Comparison of ENCODE assay signal across 21 cellular contexts in genomic region chr19:54458648-54459281, GRCh38. TPM values are rescaled to one million over a fixed set of nuclear protein-coding genes. Genes with fewer than 3 reads are reported as not detected.
DNase-seq lines count a peak whose midpoint lies in the region; ATAC-seq and TF ChIP-seq lines count a peak whose summit lies in the region.
"Had no signal": no experiment of that assay in that cellular context is flagged by ENCODE, and none has a peak within 500 bp of the region (broad histone marks: within the 10 kb centered on the region; RNA-seq: fewer than 3 reads in every experiment).

No MANE protein-coding gene starts in this region.

- H3K4me3 Mint-ChIP-seq in Calu3 (ENCODE audit: low read depth, unreplicated experiment) (no peak overlapping the region), T-helper 17 cell (peak overlapping the region; percentile 69)
- H3K4me3 Mint-ChIP-seq in effector memory CD8-positive, alpha-beta T cell, result peak overlapping the region; percentile 22 to 42
- H3K4me3 Mint-ChIP-seq: activated T-cell treated with anti-CD3 and anti-CD28 coated beads, Interleukin-2, amount 50 U/mL, for 72 hours; B cell had no signal

- H3K9me3 ChIP-seq in T-helper 17 cell (ENCODE audit: control insufficient read depth, low read length, poor library complexity, severe bottlenecking), result no peaks in the 10 kb centered on the region
- H3K9me3 ChIP-seq: ascending aorta, esophagus squamous epithelium, neutrophil had no signal

- no peak for TF ChIP-seq CTCF in Calu3 (IDR thresholded peaks at IDR 0.05; ENCODE audit: unreplicated experiment)

- intact Hi-C loops in Calu3 (cut with micrococcal nuclease; ENCODE audit: unreplicated experiment), result no loop called here
- intact Hi-C loops in posterior vena cava (cut with DNase I), result loop anchor here in 1 of 2 donors (10.0 kb wide), 1 partner anchor 284 kb away; the partner anchor contains the start of gene TMC4

- CTCF ChIA-PET in Calu3 (lab: Charles Lee), result no interaction called here

- H3K27ac Mint-ChIP-seq in Calu3 (ENCODE audit: unreplicated experiment), result peak overlapping the region; percentile 1
- peak overlapping the region; percentile 85 for H3K27ac Mint-ChIP-seq in T-helper 17 cell
- H3K27ac Mint-ChIP-seq in effector memory CD8-positive, alpha-beta T cell, result peak overlapping the region; percentile 16 to 89
- H3K27ac Mint-ChIP-seq: activated T-cell treated with anti-CD3 and anti-CD28 coated beads, Interleukin-2, amount 50 U/mL, for 72 hours; B cell had no signal

- H3K27me3 Mint-ChIP-seq in Calu3 (ENCODE audit: unreplicated experiment) (no peaks in the 10 kb centered on the region), T-helper 17 cell (no peaks in the 10 kb centered on the region)
- H3K27me3 Mint-ChIP-seq in effector memory CD8-positive, alpha-beta T cell, result no peaks in the 10 kb centered on the region
- H3K27me3 Mint-ChIP-seq: B cell had no signal

- no peaks in the 10 kb centered on the region for H3K9me3 Mint-ChIP-seq in Calu3 (ENCODE audit: low read depth, unreplicated experiment)
- H3K9me3 Mint-ChIP-seq in effector memory CD8-positive, alpha-beta T cell, result no peaks in the 10 kb centered on the region
- H3K9me3 Mint-ChIP-seq: activated T-cell treated with anti-CD3 and anti-CD28 coated beads, Interleukin-2, amount 50 U/mL, for 72 hours had no signal

- H3K36me3 Mint-ChIP-seq in Calu3 (ENCODE audit: insufficient read depth, unreplicated experiment) (peaks cover 96% of the 10 kb centered on the region), T-helper 17 cell (ENCODE audit: low read depth) (peaks cover 10% of the 10 kb centered on the region)
- peaks cover 96% of the 10 kb centered on the region for H3K36me3 Mint-ChIP-seq in effector memory CD8-positive, alpha-beta T cell (ENCODE audit: insufficient read depth)

- ATAC-seq in T-helper 17 cell, result no peak
- no peak for ATAC-seq in effector memory CD8-positive, alpha-beta T cell (replicated peaks)
- ATAC-seq in GM21737 (IDR thresholded peaks at IDR 0.05; ENCODE audit: unreplicated experiment), result no peak
- ATAC-seq: activated T-cell treated with anti-CD3 and anti-CD28 coated beads, Interleukin-2, amount 50 U/mL, for 72 hours had no signal

- DNase-seq in Calu3, result no peak
- DNase-seq in T-helper 17 cell, result no peak
- no peak for DNase-seq in effector memory CD8-positive, alpha-beta T cell
- peak; percentile 81 for DNase-seq in posterior vena cava (ENCODE audit: low spot score)
- DNase-seq in ureter (ENCODE audit: low spot score), result no peak
- no peak for DNase-seq in SHP77 (lab: John Stamatoyannopoulos, UW)
- DNase-seq in glomerular visceral epithelial cell (ENCODE audit: extremely low spot score), result no peak
- DNase-seq: activated CD4-positive, alpha-beta T cell treated with anti-CD3 and anti-CD28 coated beads for 48 hours; activated T-cell treated with anti-CD3 and anti-CD28 coated beads, Interleukin-2, amount 50 U/mL, for 72 hours; esophagus squamous epithelium; MM.1S; NCI-H1694 treated with DMSO at 0.1 percent for 48 hours; NCI-H446; T1000; trophoblast cell had no signal

- H3K4me1 Mint-ChIP-seq in Calu3 (ENCODE audit: low read depth, unreplicated experiment) (peaks cover 33% of the 10 kb centered on the region), T-helper 17 cell (peaks cover 32% of the 10 kb centered on the region)
- peaks cover 28 to 33% of the 10 kb centered on the region in 2 donors for H3K4me1 Mint-ChIP-seq in effector memory CD8-positive, alpha-beta T cell (ENCODE audit: low read depth in 2 of 2)

- no TSS peak for BruUV-seq in Calu3 (replicated peaks; lab: Mats Ljungman, UMichigan)

RNA-seq across cellular contexts. Expression of gene LENG9, which starts 4.8 kb away (rescaled TPM):
- total RNA-seq in Calu3 (2022), result 14.7 and 16.4 TPM in 2 replicates
- 1 to 10 TPM; 4.4 to 6.0 TPM for total RNA-seq in T-helper 17 cell
- total RNA-seq in posterior vena cava, result 1 to 10 TPM; 4.2 to 5.1 TPM
- 10.2 TPM for total RNA-seq in ureter

RNA-seq across cellular contexts. Expression of gene LENG8, which starts 9.8 kb away (rescaled TPM):
- 256 and 267 TPM in 2 replicates for total RNA-seq in Calu3 (2022)
- total RNA-seq in T-helper 17 cell, result 100 to 1,000 TPM; 471 to 480 TPM
- total RNA-seq in posterior vena cava, result 100 to 1,000 TPM; 113 to 140 TPM
- 269 TPM for total RNA-seq in ureter

RNA-seq across cellular contexts. Expression of gene CDC42EP5, which starts 14.3 kb away (rescaled TPM):
- total RNA-seq in Calu3 (2022), result 12.9 and 19.7 TPM in 2 replicates
- total RNA-seq in T-helper 17 cell, result not detected
- total RNA-seq in posterior vena cava, result 10 to 100 TPM; 24.8 to 25.7 TPM
- total RNA-seq in ureter, result 77.0 TPM
- total RNA-seq: B cell had no signal

RNA-seq across cellular contexts. Expression of gene TTYH1, which starts 43.5 kb away (rescaled TPM):
- total RNA-seq in Calu3 (2022) (2.9 and 3.9 TPM in 2 replicates), T-helper 17 cell (not detected), posterior vena cava (1 to 10 TPM in 1 of 2 donors, under 1 TPM in 1; 0.60 to 1.4 TPM), ureter (2.7 TPM)
- total RNA-seq: B cell had no signal

RNA-seq across cellular contexts. Expression of gene LAIR2, which starts 43.9 kb away (rescaled TPM):
- total RNA-seq in Calu3 (2022) (not detected in 2 replicates), T-helper 17 cell (1 to 10 TPM in 1 of 2 donors, under 1 TPM in 1; 0.94 to 1.7 TPM), posterior vena cava (not detected), ureter (not detected)
- total RNA-seq: ascending aorta, B cell, esophagus squamous epithelium, SK-MEL-5, skeletal muscle tissue had no signal

Comparison
In these comparisons a context has a peak if more than half of its experiments do, and no peak if none do; other contexts are left out.
1. H3K27ac Mint-ChIP-seq: peak in every context shown above with its lines; median percentile 85 in T-helper 17 cell; 52 in effector memory CD8-positive, alpha-beta T cell; 1 in Calu3.
2. RNA of gene CDC42EP5, which starts 14.3 kb away (total RNA-seq): 77.0 TPM in ureter (single experiment), 24.8 to 25.7 TPM in posterior vena cava and 12.9 to 19.7 TPM in Calu3; not detected in T-helper 17 cell; every median in the first group is over 10 times any median in the second.